ENCODE assay signal across 25 cellular contexts in genomic region chr17:9936075-9936474, GRCh38. TPM values are rescaled to one million over a fixed set of nuclear protein-coding genes. Genes with fewer than 3 reads are reported as not detected.
DNase-seq lines count a peak whose midpoint lies in the region; ATAC-seq and TF ChIP-seq lines count a peak whose summit lies in the region.
"Had no signal": no experiment of that assay in that cellular context is flagged by ENCODE, and none has a peak within 500 bp of the region (broad histone marks: within the 10 kb centered on the region; RNA-seq: fewer than 3 reads in every experiment).

No MANE protein-coding gene starts in this region.

- no peak for TF ChIP-seq CTCF in left ventricle myocardium inferior (IDR thresholded peaks at IDR 0.05; ENCODE audit: borderline replicate concordance)
- TF ChIP-seq CTCF in heart right ventricle (IDR thresholded peaks at IDR 0.05) = no peak
- no peak for TF ChIP-seq CTCF in dorsolateral prefrontal cortex (IDR thresholded peaks at IDR 0.05 in 54 of 56, conservative IDR thresholded peaks at IDR 0.05 in 2 of 56; ENCODE audit: low read depth in 1 of 56, partially characterized antibody in 56 of 56)
- no peak for TF ChIP-seq CTCF in vagina (IDR thresholded peaks at IDR 0.05)

- H3K27ac ChIP-seq in left ventricle myocardium inferior (replicated peaks) (peak overlapping the region; percentile 69), heart right ventricle (peak overlapping the region in 1 of 10 donors; percentile 41), dorsolateral prefrontal cortex (peak overlapping the region in 43 of 59 donors; percentile 14 to 94 (median 75)), skin epidermis (peak overlapping the region in 16 of 21 experiments; percentile 2 to 84 (median 42)), vagina (peak overlapping the region; percentile 34)
- H3K27ac ChIP-seq: Peyer's patch, SJCRH30 had no signal

- intact Hi-C loops in left ventricle myocardium inferior (cut with micrococcal nuclease) (no loop called here), heart right ventricle (cut with DNase I) (no loop called here), dorsolateral prefrontal cortex (cut with DNase I) (loop anchor here in 1 of 2 donors (5.0 kb wide), 1 partner anchor 96 kb away; no protein-coding TSS in a partner anchor), vagina (cut with DNase I) (no loop called here)

- TF ChIP-seq POLR2A in vagina (IDR thresholded peaks at IDR 0.05) = no peak

- WGBS in heart right ventricle, 2 donors = 77 to 79% methylated on average over 4 of the region's 4 CpGs

- no peak overlapping the region for H3K4me3 ChIP-seq in left ventricle myocardium inferior
- no peak overlapping the region for H3K4me3 ChIP-seq in heart right ventricle
- H3K4me3 ChIP-seq in dorsolateral prefrontal cortex = no peak overlapping the region
- H3K4me3 ChIP-seq in skin epidermis = no peak overlapping the region
- H3K4me3 ChIP-seq in vagina = no peak overlapping the region
- H3K4me3 ChIP-seq: BLaER1 treated with 17β-estradiol and CSF1 and Interleukin-3, amounts not matched to agents 10 nM and 100 nM; K562; Peyer's patch; SJCRH30 had no signal

- H3K4me1 ChIP-seq in left ventricle myocardium inferior (peaks cover 23% of the 10 kb centered on the region), heart right ventricle (peaks cover 0 to 17% (median 10%) of the 10 kb centered on the region in 9 donors), vagina (peaks cover 29% of the 10 kb centered on the region)
- H3K4me1 ChIP-seq: Peyer's patch, SJCRH30 had no signal

- ATAC-seq in heart right ventricle (no peak), GM21528 (IDR thresholded peaks at IDR 0.05; ENCODE audit: low FRiP score, unreplicated experiment) (no peak), HG02973 (IDR thresholded peaks at IDR 0.05; ENCODE audit: unreplicated experiment) (no peak), GM21737 (IDR thresholded peaks at IDR 0.05; ENCODE audit: unreplicated experiment) (no peak)
- ATAC-seq: HepG2, K562 had no signal

- no peaks in the 10 kb centered on the region for H3K27me3 ChIP-seq in left ventricle myocardium inferior (ENCODE audit: low read depth)
- no peaks in the 10 kb centered on the region for H3K27me3 ChIP-seq in heart right ventricle
- H3K27me3 ChIP-seq in dorsolateral prefrontal cortex = no peaks in the 10 kb centered on the region
- no peaks in the 10 kb centered on the region for H3K27me3 ChIP-seq in vagina
- H3K27me3 ChIP-seq: BLaER1 treated with 17β-estradiol and CSF1 and Interleukin-3, amounts not matched to agents 10 nM and 100 nM; Peyer's patch; SJCRH30 had no signal

- H3K36me3 ChIP-seq in left ventricle myocardium inferior (peaks cover 49% of the 10 kb centered on the region), heart right ventricle (peaks cover 0 to 99% (median 12%) of the 10 kb centered on the region in 9 donors), vagina (peaks cover 0 to 12% of the 10 kb centered on the region in 2 donors)
- H3K36me3 ChIP-seq: Peyer's patch, SJCRH30 had no signal

- H3K9me3 ChIP-seq in left ventricle myocardium inferior (replicated peaks) (peaks cover 15% of the 10 kb centered on the region), heart right ventricle (peaks cover 0 to 17% (median 0%) of the 10 kb centered on the region in 11 donors), vagina (no peaks in the 10 kb centered on the region)
- H3K9me3 ChIP-seq: SJCRH30 had no signal

- peak; percentile 10 for DNase-seq in left ventricle myocardium inferior
- DNase-seq in heart right ventricle = no peak
- no peak for DNase-seq in dorsolateral prefrontal cortex
- no peak for DNase-seq in vagina (ENCODE audit: extremely low spot score in 2 of 2)
- DNase-seq: 8988T; H7; MM.1S; NCI-H1105 treated with DMSO at 0.1 percent for 48 hours; NCI-H2029 treated with DMSO at 0.1 percent for 48 hours; NCI-H2171; NCI-H345; NCI-H774; NK-92 treated with Interleukin-12 subunit alpha and Interleukin-12 subunit beta, amount 100 ng/mL, for 24 hours; Peyer's patch; SJCRH30 had no signal

RNA-seq across cellular contexts. Expression of gene RCVRN, which starts 31.0 kb away (rescaled TPM):
- total RNA-seq in left ventricle myocardium inferior (0.47 TPM), heart right ventricle (under 1 TPM in 7 of 10 donors, not detected in 3; 0.11 to 0.45 (median 0.28) TPM), dorsolateral prefrontal cortex (1 to 10 TPM in 102 of 120 experiments, under 1 TPM in 18; 0.18 to 9.5 (median 2.6) TPM), vagina (0.49 TPM)
- under 1 TPM; 0.29 to 0.66 TPM for polyA plus RNA-seq in heart right ventricle
- total RNA-seq: Daoy, H7, HepG2, K562, LHCN-M2, OCI-LY7, Peyer's patch had no signal
- polyA plus RNA-seq: HepG2, K562 had no signal
